Comparison of ENCODE assay signal across 9 cellular contexts in the genomic region with DNA sequence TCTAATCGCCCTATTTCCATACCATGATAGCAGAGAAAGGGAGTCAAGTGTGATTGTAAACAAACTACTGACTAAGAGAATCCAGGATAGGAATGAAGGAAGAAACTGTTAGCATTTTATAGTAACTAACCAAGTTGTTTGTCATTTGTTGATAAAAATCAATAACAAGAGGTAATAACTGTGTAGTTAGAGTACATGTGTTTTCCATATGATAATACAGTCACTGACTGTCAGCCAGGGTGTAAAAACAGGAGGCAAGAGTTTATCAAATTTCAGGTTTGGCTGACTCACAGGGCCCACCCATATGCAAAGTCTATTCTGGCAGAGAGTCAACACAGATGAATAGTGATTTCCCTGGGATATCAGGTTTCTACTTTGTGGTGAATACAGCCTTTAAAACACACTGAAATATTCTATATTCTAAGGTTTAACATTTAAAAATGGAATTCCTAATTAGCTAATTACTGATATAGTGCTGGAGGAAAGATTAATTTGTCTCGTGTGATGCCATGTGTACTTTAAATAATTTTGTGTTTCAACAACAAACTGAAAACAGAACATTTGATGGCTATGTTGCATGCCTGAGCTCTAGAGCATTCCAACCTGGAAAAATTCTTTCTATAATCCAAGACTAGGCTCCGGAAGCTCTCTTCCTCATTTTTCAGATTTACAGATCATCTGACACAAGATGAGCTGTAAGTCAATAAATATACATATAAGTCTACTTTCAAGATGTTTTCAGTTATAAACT. TPM values are rescaled to one million over a fixed set of nuclear protein-coding genes. Genes with fewer than 3 reads are reported as not detected.
A peak's percentile ranks its signal among the peaks of the same experiment; 100 is the strongest.
DNase-seq lines count a peak whose midpoint lies in the region; ATAC-seq and TF ChIP-seq lines count a peak whose summit lies in the region.
"Had no signal": no experiment of that assay in that cellular context is flagged by ENCODE, and none has a peak within 500 bp of the region (broad histone marks: within the 10 kb centered on the region; RNA-seq: fewer than 3 reads in every experiment).

No MANE protein-coding gene starts in this region.

- no peak for TF ChIP-seq CTCF in natural killer cell (IDR thresholded peaks at IDR 0.05)

- H3K9me3 Mint-ChIP-seq in immature natural killer cell, result no peaks in the 10 kb centered on the region
- H3K9me3 Mint-ChIP-seq in natural killer cell, result no peaks in the 10 kb centered on the region

- H3K36me3 ChIP-seq in SK-N-MC (ENCODE audit: insufficient read depth, low read length), result no peaks in the 10 kb centered on the region
- H3K36me3 ChIP-seq in iPS-18a (ENCODE audit: control insufficient read depth, low read depth, low read length), result no peaks in the 10 kb centered on the region

- no peak overlapping the region for H3K9ac ChIP-seq in SK-N-MC (ENCODE audit: insufficient read length)
- no peak overlapping the region for H3K9ac ChIP-seq in iPS-18a (ENCODE audit: low read length)

- peak; percentile 17 for DNase-seq in COR-L47 (lab: John Stamatoyannopoulos, UW)
- peak; percentile 29 for DNase-seq in HuH-7.5 (ENCODE audit: low spot score)
- DNase-seq in SK-N-MC (ENCODE audit: low read depth, low spot score), result no peak
- DNase-seq in immature natural killer cell, result no peak
- no peak for DNase-seq in natural killer cell
- DNase-seq: effector CD8-positive, alpha-beta T cell had no signal

- H3K27ac ChIP-seq in SK-N-MC, result peak overlapping the region; percentile 75
- peak overlapping the region; percentile 84 for H3K27ac ChIP-seq in iPS-18a (ENCODE audit: low read length)

- peaks cover 54% of the 10 kb centered on the region for H3K4me1 ChIP-seq in iPS-18a (ENCODE audit: control insufficient read depth, low read depth, low read length)

- peak overlapping the region; percentile 44 for H3K4me3 ChIP-seq in SK-N-MC
- peak overlapping the region; percentile 37 for H3K4me3 ChIP-seq in iPS-18a (ENCODE audit: low read length)

- ATAC-seq in GM21619 (IDR thresholded peaks at IDR 0.05; ENCODE audit: unreplicated experiment) (no peak), GM18505 (IDR thresholded peaks at IDR 0.05; ENCODE audit: unreplicated experiment) (no peak), natural killer cell (no peak)

- no peak for TF ChIP-seq POLR2A in GM18505 (IDR thresholded peaks at IDR 0.05; ENCODE audit: borderline replicate concordance, extremely low read depth, insufficient read depth, insufficient read length)

- H3K36me3 Mint-ChIP-seq in immature natural killer cell (no peaks in the 10 kb centered on the region), natural killer cell (no peaks in the 10 kb centered on the region)

- H3K4me1 Mint-ChIP-seq in immature natural killer cell, result peaks cover 11 to 12% of the 10 kb centered on the region in 2 donors
- peaks cover 11 to 12% of the 10 kb centered on the region in 2 donors for H3K4me1 Mint-ChIP-seq in natural killer cell

- H3K27me3 ChIP-seq in iPS-18a (ENCODE audit: control insufficient read depth, insufficient read depth, low read length), result peaks cover 5% of the 10 kb centered on the region

- intact Hi-C loops in natural killer cell (cut with micrococcal nuclease), result no loop called here

- H3K9me3 ChIP-seq in SK-N-MC (ENCODE audit: low read depth, low read length) (no peaks in the 10 kb centered on the region), iPS-18a (ENCODE audit: control insufficient read depth, low read depth, low read length) (no peaks in the 10 kb centered on the region)

- H3K27ac Mint-ChIP-seq in immature natural killer cell (no peak overlapping the region), natural killer cell (no peak overlapping the region)

- H3K27me3 Mint-ChIP-seq in immature natural killer cell (ENCODE audit: low read depth in 3 of 3) (peaks cover 1 to 3% (median 2%) of the 10 kb centered on the region in 3 donors), natural killer cell (ENCODE audit: low read depth in 2 of 2) (no peaks in the 10 kb centered on the region)

- H3K4me3 Mint-ChIP-seq in immature natural killer cell, result no peak overlapping the region
- no peak overlapping the region for H3K4me3 Mint-ChIP-seq in natural killer cell

RNA-seq across cellular contexts. Expression of gene FOXO1, which starts 6.0 kb away (rescaled TPM):
- polyA plus RNA-seq in immature natural killer cell, result 10 to 100 TPM in 2 of 3 donors, 1 to 10 TPM in 1; 4.5 to 15.6 (median 12.5) TPM
- 10 to 100 TPM; 23.9 to 29.8 (median 27.6) TPM for total RNA-seq in natural killer cell

Comparison
In these comparisons a context has a peak if more than half of its experiments do, and no peak if none do; other contexts are left out.
1. DNase-seq: peak in COR-L47 (single experiment) and HuH-7.5 (single experiment); none in SK-N-MC (single experiment), immature natural killer cell (0 of 3) and natural killer cell (single experiment).